In genomic region chr17:30379303-30380105, GRCh38 we compare ENCODE assay signal across 8 cellular contexts. TPM values are rescaled to one million over a fixed set of nuclear protein-coding genes. Genes with fewer than 3 reads are reported as not detected.
A peak's percentile ranks its signal among the peaks of the same experiment; 100 is the strongest.
DNase-seq lines count a peak whose midpoint lies in the region; ATAC-seq, FAIRE-seq and TF ChIP-seq lines count a peak whose summit lies in the region.

No MANE protein-coding gene starts in this region.

- H3K9me1 ChIP-seq in keratinocyte (ENCODE audit: control insufficient read depth, extremely low read depth, insufficient read depth, low read length) = no peaks in the 10 kb centered on the region

- FAIRE-seq in keratinocyte (lab: Jason Lieb, UNC) (no peak), D721Med (lab: Jason Lieb, UNC) (no peak)

- ATAC-seq in GM18511 (IDR thresholded peaks at IDR 0.05; ENCODE audit: unreplicated experiment) (peak; percentile 10), HG02938 (IDR thresholded peaks at IDR 0.05; ENCODE audit: unreplicated experiment) (peak; percentile 10)

- no peak for TF ChIP-seq POLR2A in breast epithelium (IDR thresholded peaks at IDR 0.05)

- H3K27ac ChIP-seq in breast epithelium (peak overlapping the region; percentile 87 to 92), keratinocyte (ENCODE audit: control insufficient read depth, insufficient read depth, low read length) (peak overlapping the region; percentile 44)

- H3K4me2 ChIP-seq in keratinocyte (ENCODE audit: control insufficient read depth, extremely low read depth, insufficient read depth, low read depth, low read length) = peak overlapping the region; percentile 99

- DNase-seq in SW480 (ENCODE audit: low spot score) = peak; percentile 38
- no peak for DNase-seq in breast epithelium (ENCODE audit: low spot score in 2 of 2)
- no peak for DNase-seq in keratinocyte (ENCODE audit: low read depth, low spot score)
- DNase-seq in stimulated activated CD4-positive, alpha-beta T cell treated with anti-CD3 and anti-CD28 coated beads, Interleukin-4, amount 100 ng/mL, for 4 hours = peak; percentile 9 to 13
- DNase-seq in putamen (ENCODE audit: low spot score) = no peak
- no peak for DNase-seq in D721Med (ENCODE audit: insufficient read length, low spot score)

- H3K36me3 ChIP-seq in breast epithelium (no peaks in the 10 kb centered on the region), keratinocyte (ENCODE audit: control insufficient read depth in 2 of 2, extremely low read depth in 1 of 2, insufficient read depth in 2 of 2, low read length in 2 of 2) (no peaks in the 10 kb centered on the region)

- dilution Hi-C loops in keratinocyte (cut with MboI; ENCODE audit: extremely low pct_ligation_motif_present, low sequenced_read_pairs) = no loop called here

- peak overlapping the region; percentile 89 to 94 (median 90) for H3K4me3 ChIP-seq in breast epithelium
- H3K4me3 ChIP-seq in keratinocyte (ENCODE audit: control insufficient read depth in 2 of 3, extremely low read depth in 1 of 3, insufficient read depth in 2 of 3, low read depth in 1 of 3, low read length in 3 of 3) = peak overlapping the region; percentile 66 to 82 (median 79)

- intact Hi-C loops in breast epithelium (cut with DNase I; ENCODE audit: low total_unique reads) = no loop called here

- TF ChIP-seq CTCF in breast epithelium (IDR thresholded peaks at IDR 0.05) = no peak
- TF ChIP-seq CTCF in keratinocyte (optimal IDR thresholded peaks at IDR 0.05 in 1 of 3, IDR thresholded peaks at IDR 0.05 in 1 of 3, conservative IDR thresholded peaks at IDR 0.05 in 1 of 3; ENCODE audit: extremely low read depth in 1 of 3, insufficient read depth in 2 of 3, low read length in 3 of 3) = no peak
- TF ChIP-seq CTCF in D721Med (IDR thresholded peaks at IDR 0.05; ENCODE audit: insufficient read depth, missing control alignments) = no peak

- H3K4me1 ChIP-seq in breast epithelium (peaks cover 0 to 6% of the 10 kb centered on the region in 2 donors), keratinocyte (ENCODE audit: control insufficient read depth, extremely low read depth, insufficient read depth, low read length) (peaks cover 24% of the 10 kb centered on the region)

- peak overlapping the region; percentile 74 for H3K9ac ChIP-seq in keratinocyte (ENCODE audit: control insufficient read depth, extremely low read depth, insufficient read depth, low read length)

- H3K9me3 ChIP-seq in breast epithelium (no peaks in the 10 kb centered on the region), keratinocyte (ENCODE audit: control insufficient read depth, low read depth, low read length) (no peaks in the 10 kb centered on the region)

- H2AFZ ChIP-seq in keratinocyte (ENCODE audit: control insufficient read depth, low read length) = peak overlapping the region; percentile 81

- peaks cover 3% of the 10 kb centered on the region for H3K79me2 ChIP-seq in keratinocyte (ENCODE audit: control insufficient read depth, insufficient read depth, low read length)

- H3K27me3 ChIP-seq in breast epithelium = no peaks in the 10 kb centered on the region
- no peaks in the 10 kb centered on the region for H3K27me3 ChIP-seq in keratinocyte (ENCODE audit: control insufficient read depth, extremely low read depth, insufficient read depth, low read length)

- no peaks in the 10 kb centered on the region for H4K20me1 ChIP-seq in keratinocyte (ENCODE audit: control insufficient read depth, extremely low read depth, insufficient read depth, low read length)

RNA-seq across cellular contexts. Expression of gene CPD, which starts 0.8 kb away (rescaled TPM):
- total RNA-seq in breast epithelium = 100 to 1,000 TPM in 1 of 3 donors, 10 to 100 TPM in 2; 74.1 to 110 (median 87.7) TPM
- polyA plus RNA-seq in keratinocyte = 24.0 to 30.5 TPM (median 29.3 TPM) in 3 replicates
- polyA plus RNA-seq in keratinocyte (2011; ENCODE audit: low read depth) = 15.1 TPM
- 7.9 and 13.4 TPM in 2 replicates for polyA plus RNA-seq in keratinocyte (2011; cell fraction: cytosol; rRNA removed)
- polyA plus RNA-seq in keratinocyte (2011; cell fraction: nucleus; rRNA removed) = 29.4 and 38.1 TPM in 2 replicates
- polyA plus RNA-seq in keratinocyte (2012; ENCODE audit: low replicate concordance) = 13.4 and 25.3 TPM in 2 replicates
- 35.1 to 116 TPM (median 83.6 TPM) in 3 replicates for polyA minus RNA-seq in keratinocyte
- 32.0 TPM for polyA minus RNA-seq in keratinocyte (2011; cell fraction: cytosol; rRNA and poly(A)+ RNA removed)
- 87.4 and 186 TPM in 2 replicates for polyA minus RNA-seq in keratinocyte (2011; cell fraction: nucleus; rRNA and poly(A)+ RNA removed)

RNA-seq across cellular contexts. Expression of gene TMIGD1, which starts 45.6 kb away (rescaled TPM):
- 1 to 10 TPM in 1 of 3 donors, not detected in 2; 1.6 TPM for total RNA-seq in breast epithelium
- not detected in 3 replicates for polyA plus RNA-seq in keratinocyte
- polyA plus RNA-seq in keratinocyte (2011; ENCODE audit: low read depth) = not detected
- not detected in 2 replicates for polyA plus RNA-seq in keratinocyte (2011; cell fraction: cytosol; rRNA removed)
- polyA plus RNA-seq in keratinocyte (2011; cell fraction: nucleus; rRNA removed) = not detected in 2 replicates
- polyA plus RNA-seq in keratinocyte (2012; ENCODE audit: low replicate concordance) = not detected in 2 replicates
- not detected in 3 replicates for polyA minus RNA-seq in keratinocyte
- polyA minus RNA-seq in keratinocyte (2011; cell fraction: cytosol; rRNA and poly(A)+ RNA removed) = not detected
- not detected in 2 replicates for polyA minus RNA-seq in keratinocyte (2011; cell fraction: nucleus; rRNA and poly(A)+ RNA removed)

Comparison
In these comparisons a context has a peak if more than half of its experiments do, and no peak if none do; other contexts are left out.
1. DNase-seq: peak in SW480 (single experiment) and stimulated activated CD4-positive, alpha-beta T cell treated with anti-CD3 and anti-CD28 coated beads, Interleukin-4, amount 100 ng/mL, for 4 hours (2 of 2); none in breast epithelium (0 of 2), keratinocyte (single experiment), putamen (single experiment) and D721Med (single experiment).